In genomic region chr17:58275417-58275816, GRCh38 we compare ENCODE assay signal across 22 cellular contexts. TPM values are rescaled to one million over a fixed set of nuclear protein-coding genes. Genes with fewer than 3 reads are reported as not detected.
DNase-seq lines count a peak whose midpoint lies in the region; TF ChIP-seq lines count a peak whose summit lies in the region.
"Had no signal": no experiment of that assay in that cellular context is flagged by ENCODE, and none has a peak within 500 bp of the region (broad histone marks: within the 10 kb centered on the region; RNA-seq: fewer than 3 reads in every experiment).

No MANE protein-coding gene starts in this region.

- no peak for TF ChIP-seq POLR2A in spleen (IDR thresholded peaks at IDR 0.05)

- H3K27me3 ChIP-seq in H7 (ENCODE audit: control insufficient read depth, insufficient read depth, low read length) (peaks cover 18% of the 10 kb centered on the region), spleen (replicated peaks in 1 of 7) (peaks cover 0 to 31% (median 0%) of the 10 kb centered on the region in 7 donors)

- H3K36me3 Mint-ChIP-seq in chondrocyte (ENCODE audit: low read depth): no peaks in the 10 kb centered on the region
- no peaks in the 10 kb centered on the region for H3K36me3 Mint-ChIP-seq in endothelial cell (ENCODE audit: low read depth, unreplicated experiment)
- H3K36me3 Mint-ChIP-seq: CD4-positive, CD25-positive, alpha-beta regulatory T cell; CD8-positive, alpha-beta memory T cell had no signal

- no peaks in the 10 kb centered on the region for H3K9me3 Mint-ChIP-seq in chondrocyte (ENCODE audit: low read depth)
- H3K9me3 Mint-ChIP-seq in endothelial cell (ENCODE audit: unreplicated experiment): no peaks in the 10 kb centered on the region
- H3K9me3 Mint-ChIP-seq: CD4-positive, CD25-positive, alpha-beta regulatory T cell; CD8-positive, alpha-beta memory T cell; H9; IgD-negative memory B cell had no signal

- H3K36me3 ChIP-seq in H7 (replicated peaks; ENCODE audit: control insufficient read depth, insufficient read depth, low read length): no peaks in the 10 kb centered on the region
- H3K36me3 ChIP-seq in spleen: no peaks in the 10 kb centered on the region
- H3K36me3 ChIP-seq: BE2C had no signal

- TF ChIP-seq CTCF in chondrocyte (IDR thresholded peaks at IDR 0.05): no peak
- TF ChIP-seq CTCF in spleen (IDR thresholded peaks at IDR 0.05 in 8 of 11, conservative IDR thresholded peaks at IDR 0.05 in 3 of 11): no peak
- TF ChIP-seq CTCF in endothelial cell (IDR thresholded peaks at IDR 0.05; ENCODE audit: unreplicated experiment): no peak

- no peak overlapping the region for H3K27ac ChIP-seq in spleen

- DNase-seq in D341Med (ENCODE audit: low spot score): peak; percentile 31
- DNase-seq in H7: peak; percentile 16
- DNase-seq in chondrocyte (ENCODE audit: low spot score): peak; percentile 64
- DNase-seq in spleen: peak; percentile 57
- DNase-seq in ureter (ENCODE audit: low spot score): no peak
- no peak for DNase-seq in hepatic stellate cell (ENCODE audit: low spot score)
- no peak for DNase-seq in endothelial cell (ENCODE audit: low spot score)
- DNase-seq: ACHN; BE2C; C1 segment of cervical spinal cord; CD4-positive, CD25-positive, alpha-beta regulatory T cell; CD8-positive, alpha-beta memory T cell; COR-L47; DMS153; DMS79; GDM1; GOT3; H9; KBM-7 had no signal

- intact Hi-C loops in spleen (cut with DNase I; ENCODE audit: low total_unique reads): no loop called here

- H3K27me3 Mint-ChIP-seq in chondrocyte (ENCODE audit: low read depth) (peaks cover 33% of the 10 kb centered on the region), endothelial cell (ENCODE audit: unreplicated experiment) (peaks cover 14% of the 10 kb centered on the region)

- 57 to 86% (median 72%) methylated on average over 10 of the region's 10 CpGs for WGBS in spleen, 5 donors

- H3K4me3 Mint-ChIP-seq in chondrocyte (ENCODE audit: unreplicated experiment) (no peak overlapping the region), endothelial cell (ENCODE audit: unreplicated experiment) (no peak overlapping the region)
- H3K4me3 Mint-ChIP-seq: CD4-positive, CD25-positive, alpha-beta regulatory T cell; CD8-positive, alpha-beta memory T cell; H9; IgD-negative memory B cell had no signal

- H3K4me3 ChIP-seq in H7 (ENCODE audit: insufficient read depth, low read depth, low read length) (no peak overlapping the region), spleen (no peak overlapping the region)

- H3K27ac Mint-ChIP-seq in chondrocyte (ENCODE audit: unreplicated experiment) (no peak overlapping the region), endothelial cell (ENCODE audit: unreplicated experiment) (no peak overlapping the region)
- H3K27ac Mint-ChIP-seq: CD4-positive, CD25-positive, alpha-beta regulatory T cell; H9; IgD-negative memory B cell had no signal

- peaks cover 0 to 47% (median 12%) of the 10 kb centered on the region in 6 donors for H3K4me1 ChIP-seq in spleen
- H3K4me1 ChIP-seq: BE2C had no signal

- no peaks in the 10 kb centered on the region for H3K9me3 ChIP-seq in spleen
- H3K9me3 ChIP-seq: BE2C had no signal

- H3K4me1 Mint-ChIP-seq in chondrocyte (ENCODE audit: low read depth) (no peaks in the 10 kb centered on the region), endothelial cell (ENCODE audit: unreplicated experiment) (no peaks in the 10 kb centered on the region)

RNA-seq across cellular contexts. Expression of gene MPO, which starts 5.3 kb away (rescaled TPM):
- not detected in 2 replicates for total RNA-seq in H7 (2014; rRNA removed; shearing (Covaris generic))
- total RNA-seq in chondrocyte (not detected in 3 replicates), spleen (10 to 100 TPM in 5 of 7 donors, 1 to 10 TPM in 2; 5.8 to 75.7 (median 15.2) TPM), ureter (0.23 TPM), endothelial cell (ENCODE audit: unreplicated experiment) (not detected)
- 1 to 10 TPM in 2 of 3 donors, under 1 TPM in 1; 0.52 to 2.2 (median 2.0) TPM for polyA plus RNA-seq in spleen
- total RNA-seq: CD4-positive, CD25-positive, alpha-beta regulatory T cell; CD8-positive, alpha-beta memory T cell; Daoy; H9; HT1080 had no signal
- polyA plus RNA-seq: CD8-positive, alpha-beta memory T cell; IgD-negative memory B cell had no signal

RNA-seq across cellular contexts. Expression of gene LPO, which starts 37.0 kb away (rescaled TPM):
- not detected in 2 replicates for total RNA-seq in H7 (2014; rRNA removed; shearing (Covaris generic))
- total RNA-seq in chondrocyte: not detected in 3 replicates
- not detected for total RNA-seq in spleen
- under 1 TPM; 0.02 to 0.10 (median 0.06) TPM for polyA plus RNA-seq in spleen
- total RNA-seq in ureter: not detected
- total RNA-seq in endothelial cell (ENCODE audit: unreplicated experiment): 0.31 TPM
- total RNA-seq: CD8-positive, alpha-beta memory T cell had no signal
- polyA plus RNA-seq: CD8-positive, alpha-beta memory T cell; IgD-negative memory B cell had no signal

RNA-seq across cellular contexts. Expression of gene TSPOAP1, which starts 53.2 kb away (rescaled TPM):
- total RNA-seq in H7 (2014; rRNA removed; shearing (Covaris generic)): 4.2 and 11.6 TPM in 2 replicates
- total RNA-seq in chondrocyte (1.3 to 2.0 TPM in 2 of 3 replicates, not detected in the other), spleen (10 to 100 TPM; 14.1 to 31.8 (median 18.5) TPM), ureter (21.0 TPM), endothelial cell (ENCODE audit: unreplicated experiment) (1.3 TPM)
- 10 to 100 TPM; 11.5 to 26.5 (median 24.3) TPM for polyA plus RNA-seq in spleen

RNA-seq across cellular contexts. Expression of gene MKS1, which starts 56.4 kb away (rescaled TPM):
- total RNA-seq in H7 (2014; rRNA removed; shearing (Covaris generic)): 26.8 and 28.3 TPM in 2 replicates
- 11.5 to 16.9 TPM (median 16.2 TPM) in 3 replicates for total RNA-seq in chondrocyte
- total RNA-seq in spleen: 10 to 100 TPM; 11.5 to 17.1 (median 13.7) TPM
- polyA plus RNA-seq in spleen: 10 to 100 TPM in 1 of 3 donors, 1 to 10 TPM in 2; 8.1 to 10.4 (median 9.5) TPM
- total RNA-seq in ureter: 28.7 TPM
- total RNA-seq in endothelial cell (ENCODE audit: unreplicated experiment): 27.8 TPM

Comparison
In these comparisons a context has a peak if more than half of its experiments do, and no peak if none do; other contexts are left out.
1. DNase-seq: peak in D341Med (single experiment), H7 (single experiment), chondrocyte (single experiment) and spleen (single experiment); none in ureter (single experiment), hepatic stellate cell (single experiment) and endothelial cell (single experiment).